In genomic region chrX:75642811-75643361, GRCh38 we compare ENCODE assay signal across 21 cellular contexts.
"Had no signal": no experiment of that assay in that cellular context is flagged by ENCODE, and none has a peak within 500 bp of the region (broad histone marks: within the 10 kb centered on the region; RNA-seq: fewer than 3 reads in every experiment).

No MANE protein-coding gene starts in this region.

- H3K27ac ChIP-seq: coronary artery, esophagus muscularis mucosa, gastrocnemius medialis, left lung, neural progenitor cell, right lobe of liver, upper lobe of right lung had no signal

- DNase-seq: activated CD4-positive, alpha-beta T cell treated with anti-CD3 and anti-CD28 coated beads, Interleukin-2, amount 10 ng/mL, durations not matched to agents 7 days and 5 days; activated CD8-positive, alpha-beta memory T cell treated with anti-CD3 and anti-CD28 coated beads, Interleukin-2, amount 10 ng/mL, durations not matched to agents 7 days and 5 days; activated CD8-positive, alpha-beta T cell treated with anti-CD3 and anti-CD28 coated beads for 36 hours; activated naive CD4-positive, alpha-beta T cell treated with Interleukin-2 at 50 U/mL for 16 hours; activated naive CD8-positive, alpha-beta T cell treated with anti-CD3 and anti-CD28 coated beads, Interleukin-2, amount 10 ng/mL, durations not matched to agents 7 days and 5 days; amniotic stem cell; cerebellar nuclear complex; gastrocnemius medialis; hippocampal formation; kidney glomerular epithelial cell; left lung; naive thymus-derived CD8-positive, alpha-beta T cell; posterior cingulate gyrus; right lobe of liver; small intestine; stimulated activated naive CD4-positive, alpha-beta T cell; upper lobe of right lung had no signal

- H3K9me3 ChIP-seq: gastrocnemius medialis, right lobe of liver, upper lobe of right lung had no signal

- H3K4me1 ChIP-seq: esophagus muscularis mucosa, gastrocnemius medialis, left lung, neural progenitor cell, right lobe of liver, upper lobe of right lung had no signal

- H3K9ac ChIP-seq: neural progenitor cell had no signal

- H3K4me2 ChIP-seq: neural progenitor cell had no signal

- ATAC-seq: activated CD8-positive, alpha-beta memory T cell treated with anti-CD3 and anti-CD28 coated beads, Interleukin-2, amount 10 ng/mL, durations not matched to agents 7 days and 5 days; activated CD8-positive, alpha-beta T cell treated with anti-CD3 and anti-CD28 coated beads for 36 hours; gastrocnemius medialis; left lung; naive thymus-derived CD8-positive, alpha-beta T cell; right lobe of liver; upper lobe of right lung had no signal

- H2AFZ ChIP-seq: neural progenitor cell had no signal

- FAIRE-seq: bronchial epithelial cell, small intestine had no signal

- H3K36me3 ChIP-seq: esophagus muscularis mucosa, gastrocnemius medialis, left lung, neural progenitor cell, right lobe of liver, upper lobe of right lung had no signal

- H3K4me3 ChIP-seq: coronary artery, esophagus muscularis mucosa, gastrocnemius medialis, left lung, neural progenitor cell, right lobe of liver, upper lobe of right lung had no signal

- H3K27me3 ChIP-seq: esophagus muscularis mucosa, gastrocnemius medialis, left lung, neural progenitor cell, right lobe of liver, upper lobe of right lung had no signal
